ENCODE assay signal across 28 cellular contexts in the genomic region with DNA sequence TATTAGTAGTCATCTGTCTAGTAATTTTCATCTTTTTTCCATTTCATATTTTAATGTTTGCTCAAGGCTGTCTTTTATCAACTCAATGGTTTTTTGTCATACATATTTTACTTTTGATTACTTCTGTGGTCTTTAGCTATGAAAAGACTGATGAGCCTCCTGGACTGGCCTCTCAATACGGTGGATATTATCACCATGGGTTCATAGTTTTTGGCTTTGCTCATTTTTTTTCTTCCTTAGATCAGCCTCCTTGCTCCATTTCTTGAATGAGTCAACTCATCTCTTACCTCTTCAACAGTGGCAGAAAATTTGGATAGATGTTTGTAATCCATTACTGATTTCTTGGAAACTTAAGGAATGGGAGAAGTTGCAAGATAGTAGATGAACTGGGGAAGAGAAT.
"Had no signal": no experiment of that assay in that cellular context is flagged by ENCODE, and none has a peak within 500 bp of the region (broad histone marks: within the 10 kb centered on the region; RNA-seq: fewer than 3 reads in every experiment).

No MANE protein-coding gene starts in this region.

- H3K9me3 ChIP-seq: left lung, lower lobe of right lung, pancreas, prostate gland, stomach, suprapubic skin, thoracic aorta, tibial artery, uterus had no signal

- H3K27ac ChIP-seq: left lung, lower lobe of right lung, pancreas, prostate gland, skin epidermis, stomach, suprapubic skin, thoracic aorta, tibial artery, uterus had no signal

- H3K4me3 ChIP-seq: left lung, lower lobe of right lung, pancreas, prostate gland, skin epidermis, stomach, suprapubic skin, thoracic aorta, tibial artery, uterus had no signal

- H3K9me3 Mint-ChIP-seq: naive thymus-derived CD8-positive, alpha-beta T cell; stimulated activated effector memory CD8-positive, alpha-beta T cell treated with anti-CD3 and anti-CD28 coated beads, Interleukin-12 subunit alpha, Interleukin-12 subunit beta, amount 100 ng/mL, for 72 hours; type B pancreatic cell had no signal

- H3K36me3 ChIP-seq: left lung, lower lobe of right lung, pancreas, prostate gland, stomach, suprapubic skin, thoracic aorta, tibial artery, uterus had no signal

- H3K27me3 Mint-ChIP-seq: type B pancreatic cell had no signal

- H3K4me3 Mint-ChIP-seq: naive thymus-derived CD8-positive, alpha-beta T cell; stimulated activated effector memory CD8-positive, alpha-beta T cell treated with anti-CD3 and anti-CD28 coated beads, Interleukin-12 subunit alpha, Interleukin-12 subunit beta, amount 100 ng/mL, for 72 hours; type B pancreatic cell had no signal

- H3K27me3 ChIP-seq: left lung, pancreas, stomach, suprapubic skin, tibial artery, uterus had no signal

- ATAC-seq: left colon; left lung; lower lobe of right lung; naive thymus-derived CD8-positive, alpha-beta T cell; pancreas; right cardiac atrium; sciatic nerve had no signal

- DNase-seq: hippocampal formation; kidney glomerular epithelial cell; left colon; left lung; lower lobe of right lung; mammary epithelial cell; mesenchymal stem cell; naive thymus-derived CD8-positive, alpha-beta T cell; nucleus accumbens; pancreas; posterior cingulate gyrus; retina; right cardiac atrium; stimulated activated CD4-positive, alpha-beta T cell treated with anti-CD3 and anti-CD28 coated beads, Interleukin-12 subunit alpha, Interleukin-12 subunit beta, amount 100 ng/mL, for 4 hours; stimulated activated CD4-positive, alpha-beta T cell treated with anti-CD3 and anti-CD28 coated beads, Interleukin-15, amount 100 ng/mL, for 24 hours; stimulated activated CD4-positive, alpha-beta T cell treated with anti-CD3 and anti-CD28 coated beads, Interleukin-2, amount 100 ng/mL, for 24 hours; stimulated activated CD4-positive, alpha-beta T cell treated with anti-CD3 and anti-CD28 coated beads, Interleukin-4, amount 100 ng/mL, for 24 hours; stimulated activated naive CD4-positive, alpha-beta T cell; stomach; tibial artery; uterus had no signal

- H3K27ac Mint-ChIP-seq: stimulated activated effector memory CD8-positive, alpha-beta T cell treated with anti-CD3 and anti-CD28 coated beads, Interleukin-12 subunit alpha, Interleukin-12 subunit beta, amount 100 ng/mL, for 72 hours; type B pancreatic cell had no signal

- H3K36me3 Mint-ChIP-seq: naive thymus-derived CD8-positive, alpha-beta T cell; stimulated activated effector memory CD8-positive, alpha-beta T cell treated with anti-CD3 and anti-CD28 coated beads, Interleukin-12 subunit alpha, Interleukin-12 subunit beta, amount 100 ng/mL, for 72 hours; type B pancreatic cell had no signal

- H3K4me1 ChIP-seq: suprapubic skin, tibial artery, uterus had no signal
